In the genomic region with DNA sequence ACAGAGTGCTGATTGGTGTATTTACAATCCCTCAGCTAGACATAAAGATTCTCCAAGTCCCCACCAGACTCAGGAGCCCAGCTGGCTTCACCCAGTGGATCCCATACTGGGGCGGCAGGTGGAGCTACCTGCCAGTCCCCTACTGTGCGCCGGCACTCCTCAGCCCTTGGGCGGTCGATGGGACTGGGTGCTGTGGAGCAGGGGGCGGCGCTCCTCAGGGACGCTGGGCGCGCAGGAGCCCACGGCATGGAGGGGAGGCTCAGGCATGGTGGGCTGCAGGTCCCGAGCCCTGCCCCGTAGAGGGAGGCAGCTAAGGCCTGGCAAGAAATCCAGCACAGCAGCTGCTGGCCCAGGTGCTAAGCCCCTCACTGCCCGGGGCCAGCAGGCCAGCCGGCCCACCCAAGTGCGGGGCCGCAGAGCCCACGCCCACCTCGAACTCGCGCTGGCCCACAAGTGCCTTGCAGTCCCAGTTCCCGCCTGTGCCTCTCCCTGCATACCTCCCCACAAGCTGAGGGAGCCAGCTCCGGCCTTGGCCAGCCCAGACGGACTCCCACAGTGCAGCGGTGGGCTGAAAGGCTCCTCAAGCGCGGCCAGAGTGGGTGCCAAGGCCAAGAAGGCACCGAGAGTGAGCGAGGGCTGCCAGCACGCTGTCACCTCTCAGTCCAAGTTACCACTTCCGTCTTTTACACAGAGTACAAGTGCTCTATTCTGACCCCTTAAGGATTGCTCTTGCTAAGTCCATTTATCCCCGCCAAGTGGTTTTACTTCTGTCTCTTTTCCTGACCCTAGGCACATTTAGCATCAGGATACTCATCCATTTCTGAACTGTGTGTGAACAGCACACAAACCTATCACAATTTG, we compare ENCODE assay signal across 25 cellular contexts. TPM values are rescaled to one million over a fixed set of nuclear protein-coding genes. Genes with fewer than 3 reads are reported as not detected.
DNase-seq lines count a peak whose midpoint lies in the region; ATAC-seq lines count a peak whose summit lies in the region.
"Had no signal": no experiment of that assay in that cellular context is flagged by ENCODE, and none has a peak within 500 bp of the region (broad histone marks: within the 10 kb centered on the region; RNA-seq: fewer than 3 reads in every experiment).

No MANE protein-coding gene starts in this region.

- no peak overlapping the region for H3K14ac ChIP-seq in neuronal stem cell (ENCODE audit: low read length)

- H3K9ac ChIP-seq in neuronal stem cell (ENCODE audit: low read depth, low read length, poor library complexity) = no peak overlapping the region
- H3K9ac ChIP-seq: BLaER1, KMS-11 had no signal

- no peak for DNase-seq in activated naive CD4-positive, alpha-beta T cell treated with anti-CD3 and anti-CD28 coated beads, Interleukin-2, amount 10 ng/mL, durations not matched to agents 7 days and 5 days
- DNase-seq in activated naive CD4-positive, alpha-beta T cell treated with anti-CD3 and anti-CD28 coated beads for 36 hours = no peak
- peak; percentile 83 for DNase-seq in NOMO-1 treated with dmso at 0.1 percent for 144 hours (lab: John Stamatoyannopoulos, UW; ENCODE audit: unreplicated experiment)
- no peak for DNase-seq in central memory CD8-positive, alpha-beta T cell (ENCODE audit: low spot score in 2 of 2)
- no peak for DNase-seq in neuronal stem cell (ENCODE audit: low spot score)
- DNase-seq in midbrain (lab: John Stamatoyannopoulos, UW) = no peak
- DNase-seq in 8988T = no peak
- DNase-seq: activated CD4-positive, CD25-positive, alpha-beta regulatory T cell treated with anti-CD3 and anti-CD28 coated beads, Interleukin-2, amount 50 U/mL, for 72 hours; central memory CD4-positive, alpha-beta T cell; EL; H9; NCI-H1105; NCI-H2029 treated with DMSO at 0.1 percent for 48 hours; NCI-H82; nephron progenitor cell had no signal

- H3K27ac Mint-ChIP-seq in activated naive CD4-positive, alpha-beta T cell treated with anti-CD3 and anti-CD28 coated beads, Interleukin-2, amount 10 ng/mL, durations not matched to agents 7 days and 5 days = peak overlapping the region; percentile 62
- H3K27ac Mint-ChIP-seq in activated naive CD4-positive, alpha-beta T cell treated with anti-CD3 and anti-CD28 coated beads for 36 hours = no peak overlapping the region
- no peak overlapping the region for H3K27ac Mint-ChIP-seq in central memory CD8-positive, alpha-beta T cell (ENCODE audit: low read depth)
- H3K27ac Mint-ChIP-seq: nephron progenitor cell had no signal

- H2BK120ac ChIP-seq in neuronal stem cell (ENCODE audit: low read depth, low read length) = no peak overlapping the region

- H3K18ac ChIP-seq in neuronal stem cell (ENCODE audit: low read length) = no peak overlapping the region

- H3K9me3 ChIP-seq in neuronal stem cell (replicated peaks in 1 of 2; ENCODE audit: control insufficient read depth in 2 of 2, insufficient read depth in 1 of 2, low read depth in 1 of 2, low read length in 2 of 2) = no peaks in the 10 kb centered on the region
- H3K9me3 ChIP-seq: ascending aorta, upper lobe of left lung had no signal

- H2BK5ac ChIP-seq in neuronal stem cell (ENCODE audit: low read length) = no peak overlapping the region

- H3K9me3 Mint-ChIP-seq in activated naive CD4-positive, alpha-beta T cell treated with anti-CD3 and anti-CD28 coated beads, Interleukin-2, amount 10 ng/mL, durations not matched to agents 7 days and 5 days = no peaks in the 10 kb centered on the region
- H3K9me3 Mint-ChIP-seq in activated naive CD4-positive, alpha-beta T cell treated with anti-CD3 and anti-CD28 coated beads for 36 hours = no peaks in the 10 kb centered on the region
- H3K9me3 Mint-ChIP-seq in central memory CD8-positive, alpha-beta T cell = no peaks in the 10 kb centered on the region
- H3K9me3 Mint-ChIP-seq: activated naive CD4-positive, alpha-beta T cell treated with anti-CD3 and anti-CD28 coated beads, Interleukin-2, amount 50 U/mL, for 24 hours; H9; mesothelial cell of epicardium; nephron progenitor cell had no signal

- no peak overlapping the region for H3K4me3 ChIP-seq in neuronal stem cell (ENCODE audit: low read length in 2 of 2)
- H3K4me3 ChIP-seq: upper lobe of left lung had no signal

- peak overlapping the region; percentile 43 for H4K8ac ChIP-seq in neuronal stem cell (ENCODE audit: low read depth, low read length)

- H3K4ac ChIP-seq in neuronal stem cell (ENCODE audit: low read length) = no peak overlapping the region

- H3K79me1 ChIP-seq in neuronal stem cell (ENCODE audit: low read depth, low read length) = peaks cover 7% of the 10 kb centered on the region

- H3K4me3 Mint-ChIP-seq in activated naive CD4-positive, alpha-beta T cell treated with anti-CD3 and anti-CD28 coated beads, Interleukin-2, amount 10 ng/mL, durations not matched to agents 7 days and 5 days = no peak overlapping the region
- H3K4me3 Mint-ChIP-seq in activated naive CD4-positive, alpha-beta T cell treated with anti-CD3 and anti-CD28 coated beads for 36 hours = no peak overlapping the region
- H3K4me3 Mint-ChIP-seq in central memory CD8-positive, alpha-beta T cell = peak overlapping the region; percentile 98

- H2AFZ ChIP-seq in neuronal stem cell (ENCODE audit: low read length) = peak overlapping the region; percentile 95

- H3K27me3 Mint-ChIP-seq in activated naive CD4-positive, alpha-beta T cell treated with anti-CD3 and anti-CD28 coated beads, Interleukin-2, amount 10 ng/mL, durations not matched to agents 7 days and 5 days = no peaks in the 10 kb centered on the region
- no peaks in the 10 kb centered on the region for H3K27me3 Mint-ChIP-seq in activated naive CD4-positive, alpha-beta T cell treated with anti-CD3 and anti-CD28 coated beads for 36 hours (ENCODE audit: low read depth)
- no peaks in the 10 kb centered on the region for H3K27me3 Mint-ChIP-seq in central memory CD8-positive, alpha-beta T cell
- H3K27me3 Mint-ChIP-seq: activated naive CD4-positive, alpha-beta T cell treated with anti-CD3 and anti-CD28 coated beads, Interleukin-2, amount 50 U/mL, for 24 hours had no signal

- no peaks in the 10 kb centered on the region for H3K27me3 ChIP-seq in neuronal stem cell (ENCODE audit: control insufficient read depth in 3 of 3, insufficient read depth in 3 of 3, low read depth in 1 of 3, low read length in 3 of 3)
- H3K27me3 ChIP-seq: ascending aorta, BLaER1, upper lobe of left lung had no signal

- peaks cover 9% of the 10 kb centered on the region for H3K36me3 Mint-ChIP-seq in activated naive CD4-positive, alpha-beta T cell treated with anti-CD3 and anti-CD28 coated beads, Interleukin-2, amount 10 ng/mL, durations not matched to agents 7 days and 5 days
- H3K36me3 Mint-ChIP-seq in activated naive CD4-positive, alpha-beta T cell treated with anti-CD3 and anti-CD28 coated beads for 36 hours (ENCODE audit: low read depth) = peaks cover 7% of the 10 kb centered on the region
- peaks cover 10% of the 10 kb centered on the region for H3K36me3 Mint-ChIP-seq in central memory CD8-positive, alpha-beta T cell (ENCODE audit: insufficient read depth)
- H3K36me3 Mint-ChIP-seq: mesothelial cell of epicardium had no signal

- no peak overlapping the region for H3K4me2 ChIP-seq in neuronal stem cell (ENCODE audit: insufficient read depth, low read length, poor library complexity, severe bottlenecking)

- H3K23ac ChIP-seq in neuronal stem cell (ENCODE audit: low read depth, low read length, poor library complexity) = no peak overlapping the region

- WGBS in neuronal stem cell (ENCODE audit: extremely low coverage in 2 of 2, insufficient read length in 2 of 2, insufficient replicate concordance in 1 of 2), 2 donors = no CpG with 5 or more reads among the region's 32 CpGs

- H2AK5ac ChIP-seq in neuronal stem cell (ENCODE audit: low read depth, low read length) = no peak overlapping the region

- peaks cover 0 to 24% of the 10 kb centered on the region in 2 donors for H3K36me3 ChIP-seq in neuronal stem cell (replicated peaks in 1 of 2; ENCODE audit: control insufficient read depth in 2 of 2, insufficient read depth in 2 of 2, low read length in 2 of 2)
- H3K36me3 ChIP-seq: ascending aorta, upper lobe of left lung had no signal

- H3K4me1 ChIP-seq in neuronal stem cell (ENCODE audit: control insufficient read depth in 2 of 2, insufficient read depth in 1 of 2, low read depth in 1 of 2, low read length in 2 of 2) = peaks cover 2 to 17% of the 10 kb centered on the region in 2 donors

- ATAC-seq in central memory CD8-positive, alpha-beta T cell (replicated peaks; ENCODE audit: extremely low read depth, poor library complexity, severe bottlenecking) = no peak
- no peak for ATAC-seq in HG03442 (IDR thresholded peaks at IDR 0.05; ENCODE audit: unreplicated experiment)
- ATAC-seq: left lobe of liver, Panc1 had no signal

- H3K27ac ChIP-seq in neuronal stem cell (replicated peaks; ENCODE audit: low read length) = no peak overlapping the region
- H3K27ac ChIP-seq: BLaER1, epithelial cell of prostate, KMS-11 had no signal

- no peak overlapping the region for H4K91ac ChIP-seq in neuronal stem cell (ENCODE audit: low read depth, low read length, poor library complexity)

- CTCF ChIA-PET in activated naive CD4-positive, alpha-beta T cell treated with anti-CD3 and anti-CD28 coated beads, Interleukin-2, amount 10 ng/mL, durations not matched to agents 7 days and 5 days (lab: Charles Lee) = interaction anchor here (1.5 kb wide), 1 partner anchor 198 kb away, joined by 3 read pairs; no protein-coding TSS in a partner anchor
- CTCF ChIA-PET in activated naive CD4-positive, alpha-beta T cell treated with anti-CD3 and anti-CD28 coated beads for 36 hours (lab: Charles Lee) = interaction anchor here (1.6 kb wide), 1 partner anchor 196 kb away, joined by 4 read pairs; no protein-coding TSS in a partner anchor

- H3K4me1 Mint-ChIP-seq in activated naive CD4-positive, alpha-beta T cell treated with anti-CD3 and anti-CD28 coated beads, Interleukin-2, amount 10 ng/mL, durations not matched to agents 7 days and 5 days = peaks cover 46% of the 10 kb centered on the region
- peaks cover 36% of the 10 kb centered on the region for H3K4me1 Mint-ChIP-seq in activated naive CD4-positive, alpha-beta T cell treated with anti-CD3 and anti-CD28 coated beads for 36 hours (ENCODE audit: low read depth)
- H3K4me1 Mint-ChIP-seq in central memory CD8-positive, alpha-beta T cell = peaks cover 34% of the 10 kb centered on the region

- no peak overlapping the region for H2BK12ac ChIP-seq in neuronal stem cell (ENCODE audit: low read length)

- intact Hi-C loops in activated naive CD4-positive, alpha-beta T cell treated with anti-CD3 and anti-CD28 coated beads for 36 hours (cut with micrococcal nuclease) = loop anchor here (5.0 kb wide), 1 partner anchor 1733 kb away; the partner anchor contains the start of gene PIKFYVE

- H2BK15ac ChIP-seq in neuronal stem cell (ENCODE audit: low read length) = peak overlapping the region; percentile 26

RNA-seq across cellular contexts. Expression of gene RPE, which starts 1.7 kb away (rescaled TPM):
- 10 to 100 TPM; 43.9 to 46.2 TPM for total RNA-seq in activated naive CD4-positive, alpha-beta T cell treated with anti-CD3 and anti-CD28 coated beads for 36 hours
- polyA plus RNA-seq in neuronal stem cell (2013, experiment 1 of 2) = 26.5 TPM
- polyA plus RNA-seq in neuronal stem cell (2013, experiment 2 of 2) = 28.5 TPM
